In the genomic region with DNA sequence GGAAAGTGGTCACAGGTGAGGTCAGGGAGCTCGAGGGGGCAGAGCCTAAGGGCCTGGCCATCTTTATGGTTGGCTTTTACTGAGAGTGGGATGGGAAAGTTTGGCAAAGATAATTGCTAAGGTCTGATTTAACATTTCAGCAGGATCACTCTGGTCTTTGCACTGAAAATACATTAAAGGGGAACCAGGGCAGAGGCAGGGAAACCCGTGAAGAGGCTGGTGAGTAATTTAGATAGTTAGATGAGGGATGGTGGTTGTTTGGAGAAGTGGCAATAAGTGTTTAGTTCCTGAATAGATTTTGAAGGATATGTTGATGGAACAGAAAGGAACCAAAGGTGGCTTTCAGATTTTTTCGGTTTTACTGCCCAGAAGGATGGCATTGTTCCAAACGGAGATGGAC, we compare ENCODE assay signal across 27 cellular contexts. TPM values are rescaled to one million over a fixed set of nuclear protein-coding genes. Genes with fewer than 3 reads are reported as not detected.
"Had no signal": no experiment of that assay in that cellular context is flagged by ENCODE, and none has a peak within 500 bp of the region (broad histone marks: within the 10 kb centered on the region; RNA-seq: fewer than 3 reads in every experiment).

No MANE protein-coding gene starts in this region.

- H3K27ac ChIP-seq: ascending aorta, body of pancreas, SJSA1 had no signal

- H3K9me3 Mint-ChIP-seq: activated naive CD4-positive, alpha-beta T cell treated with anti-CD3 and anti-CD28 coated beads, Interleukin-2, amount 10 ng/mL, durations not matched to agents 7 days and 5 days; activated T-cell treated with anti-CD3 and anti-CD28 coated beads, Interleukin-2, amount 50 U/mL, for 24 hours had no signal

- DNase-seq: activated CD4-positive, alpha-beta T cell treated with anti-CD3 and anti-CD28 coated beads, Interleukin-2, amount 50 U/mL, for 48 hours; activated CD4-positive, CD25-positive, alpha-beta regulatory T cell; activated CD8-positive, alpha-beta memory T cell treated with anti-CD3 and anti-CD28 coated beads, Interleukin-2, amount 10 ng/mL, durations not matched to agents 7 days and 5 days; activated gamma-delta T cell; activated naive CD4-positive, alpha-beta T cell treated with anti-CD3 and anti-CD28 coated beads, Interleukin-2, amount 10 ng/mL, durations not matched to agents 7 days and 5 days; activated T-cell treated with anti-CD3 and anti-CD28 coated beads, Interleukin-2, amount 50 U/mL, for 24 hours; amniotic stem cell; body of pancreas; IMR-90; Kasumi-1; KBM-7; NCI-H1105; NCI-H1436; NCI-H1694 treated with DMSO at 0.1 percent for 48 hours; NCI-H2029 treated with DMSO at 0.1 percent for 48 hours; NCI-H345; NCI-H510A; NCI-H526 treated with DMSO at 0.1 percent for 48 hours; NCI-H82; OCI-M1; SHP77; SW 1271; T-helper 2 cell; T1000 had no signal

- H3K27me3 ChIP-seq: ascending aorta, body of pancreas, SJSA1 had no signal

- H3K27ac Mint-ChIP-seq: activated CD8-positive, alpha-beta memory T cell treated with anti-CD3 and anti-CD28 coated beads, Interleukin-2, amount 10 ng/mL, durations not matched to agents 7 days and 5 days; activated naive CD4-positive, alpha-beta T cell treated with anti-CD3 and anti-CD28 coated beads, Interleukin-2, amount 10 ng/mL, durations not matched to agents 7 days and 5 days; activated T-cell treated with anti-CD3 and anti-CD28 coated beads, Interleukin-2, amount 50 U/mL, for 24 hours had no signal

- ATAC-seq: activated CD8-positive, alpha-beta memory T cell treated with anti-CD3 and anti-CD28 coated beads, Interleukin-2, amount 10 ng/mL, durations not matched to agents 7 days and 5 days; body of pancreas; SK-N-SH treated with all-trans-retinoic acid at 6 μM for 48 hours had no signal

- H3K36me3 ChIP-seq: ascending aorta, SJSA1 had no signal

- H3K4me1 ChIP-seq: ascending aorta, body of pancreas, SJSA1 had no signal

- H3K27me3 Mint-ChIP-seq: activated CD8-positive, alpha-beta memory T cell treated with anti-CD3 and anti-CD28 coated beads, Interleukin-2, amount 10 ng/mL, durations not matched to agents 7 days and 5 days; activated naive CD4-positive, alpha-beta T cell treated with anti-CD3 and anti-CD28 coated beads, Interleukin-2, amount 10 ng/mL, durations not matched to agents 7 days and 5 days; activated T-cell treated with anti-CD3 and anti-CD28 coated beads, Interleukin-2, amount 50 U/mL, for 24 hours had no signal

- H3K4me3 Mint-ChIP-seq: activated CD8-positive, alpha-beta memory T cell treated with anti-CD3 and anti-CD28 coated beads, Interleukin-2, amount 10 ng/mL, durations not matched to agents 7 days and 5 days; activated naive CD4-positive, alpha-beta T cell treated with anti-CD3 and anti-CD28 coated beads, Interleukin-2, amount 10 ng/mL, durations not matched to agents 7 days and 5 days; activated T-cell treated with anti-CD3 and anti-CD28 coated beads, Interleukin-2, amount 50 U/mL, for 24 hours had no signal

- H3K4me1 Mint-ChIP-seq: activated CD8-positive, alpha-beta memory T cell treated with anti-CD3 and anti-CD28 coated beads, Interleukin-2, amount 10 ng/mL, durations not matched to agents 7 days and 5 days; activated naive CD4-positive, alpha-beta T cell treated with anti-CD3 and anti-CD28 coated beads, Interleukin-2, amount 10 ng/mL, durations not matched to agents 7 days and 5 days had no signal

- H3K4me3 ChIP-seq: ascending aorta, body of pancreas, SJSA1 had no signal

- H3K9me3 ChIP-seq: ascending aorta, body of pancreas, SJSA1 had no signal

RNA-seq across cellular contexts. Expression of a gene that starts 50.8 kb away (rescaled TPM):
- total RNA-seq: activated CD8-positive, alpha-beta memory T cell treated with anti-CD3 and anti-CD28 coated beads, Interleukin-2, amount 10 ng/mL, durations not matched to agents 7 days and 5 days had no signal
